Comparison of ENCODE assay signal across 6 cellular contexts in the genomic region with DNA sequence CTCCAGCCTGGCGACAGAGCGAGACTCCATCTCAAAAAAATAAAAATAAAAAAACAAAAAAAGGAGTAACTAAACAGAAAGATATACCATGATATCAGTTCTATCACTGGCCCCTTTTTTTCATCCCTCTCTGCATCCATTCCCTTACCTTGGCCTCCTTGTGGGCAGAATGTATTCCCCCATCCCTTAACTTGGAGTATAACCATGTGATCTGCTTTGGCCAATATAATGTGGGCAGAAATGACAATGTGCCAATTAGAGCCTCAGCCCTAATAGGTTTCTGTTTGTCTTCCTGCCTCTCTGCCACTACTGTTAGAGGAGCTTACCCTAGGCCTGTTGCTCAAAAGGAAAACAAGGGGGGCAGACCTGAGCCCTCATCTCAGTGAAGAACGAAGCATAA. TPM values are rescaled to one million over a fixed set of nuclear protein-coding genes. Genes with fewer than 3 reads are reported as not detected.
"Had no signal": no experiment of that assay in that cellular context is flagged by ENCODE, and none has a peak within 500 bp of the region (broad histone marks: within the 10 kb centered on the region; RNA-seq: fewer than 3 reads in every experiment).

No MANE protein-coding gene starts in this region.

- ATAC-seq: K562 had no signal

- H3K9ac ChIP-seq: GM23248 had no signal

- H3K9me3 Mint-ChIP-seq: H9 had no signal

- H3K27ac Mint-ChIP-seq: H9 had no signal

- DNase-seq: GM23248, H9, HCEC 1CT, IMR-90 had no signal

- H3K27ac ChIP-seq: GM23248 had no signal

- H3K4me3 ChIP-seq: GM23248, K562 had no signal

- H3K4me3 Mint-ChIP-seq: H9 had no signal

RNA-seq across cellular contexts. Expression of a gene that starts 23.8 kb away (rescaled TPM):
- total RNA-seq: H9, HT-29, IMR-90, K562 had no signal
- polyA plus RNA-seq: IMR-90, K562 had no signal
